ENCODE assay signal across 1 cellular context in genomic region chr19:9958451-9958850, GRCh38.
TF ChIP-seq lines count a peak whose summit lies in the region.

No MANE protein-coding gene starts in this region.

TF ChIP-seq in HepG2, 621 proteins besides CTCF, POLR2A, EP300 and RAD21:
- TF ChIP-seq SRY (CRISPR knock-in tag; IDR thresholded peaks at IDR 0.05) (no peak), MTF2 (CRISPR knock-in tag; IDR thresholded peaks at IDR 0.05; ENCODE audit: borderline replicate concordance) (no peak), TSC22D2 (CRISPR knock-in tag; IDR thresholded peaks at IDR 0.05; ENCODE audit: borderline replicate concordance) (no peak), ZNF337 (CRISPR knock-in tag; IDR thresholded peaks at IDR 0.05; ENCODE audit: borderline replicate concordance, low read depth) (no peak), ZNF746 (CRISPR knock-in tag; IDR thresholded peaks at IDR 0.05) (no peak), HDAC2 (CRISPR knock-in tag; IDR thresholded peaks at IDR 0.05) (no peak), ZNF75D (CRISPR knock-in tag; IDR thresholded peaks at IDR 0.05; ENCODE audit: borderline replicate concordance) (no peak), MEIS1 (CRISPR knock-in tag; IDR thresholded peaks at IDR 0.05; ENCODE audit: borderline replicate concordance) (no peak), PBX2 (CRISPR knock-in tag; IDR thresholded peaks at IDR 0.05) (no peak)
